9 cellular contexts compared by ENCODE assay signal in genomic region chr4:133146192-133146573, GRCh38. TPM values are rescaled to one million over a fixed set of nuclear protein-coding genes. Genes with fewer than 3 reads are reported as not detected.
DNase-seq lines count a peak whose midpoint lies in the region; ATAC-seq, FAIRE-seq and TF ChIP-seq lines count a peak whose summit lies in the region.
"Had no signal": no experiment of that assay in that cellular context is flagged by ENCODE, and none has a peak within 500 bp of the region (broad histone marks: within the 10 kb centered on the region; RNA-seq: fewer than 3 reads in every experiment).

No MANE protein-coding gene starts in this region.

- intact Hi-C loops in Right ventricle myocardium inferior (cut with DNase I), result no loop called here

- peak overlapping the region; percentile 50 for H3K4me3 ChIP-seq in cardiac muscle cell
- H3K4me3 ChIP-seq in astrocyte of the spinal cord (ENCODE audit: low read depth, low read length), result peak overlapping the region; percentile 65
- H3K4me3 ChIP-seq in tibial nerve, result peak overlapping the region; percentile 41 to 58 (median 50)

- DNase-seq in cardiac muscle cell (ENCODE audit: low read depth in 1 of 2, low spot score in 1 of 2) (no peak), Right ventricle myocardium inferior (ENCODE audit: missing footprints) (no peak), astrocyte of the spinal cord (ENCODE audit: low read depth, low spot score) (no peak), left kidney (ENCODE audit: low read depth, low spot score) (peak; percentile 5), tibial nerve (ENCODE audit: low spot score in 2 of 2) (no peak), urothelium cell line (ENCODE audit: low spot score) (no peak)
- DNase-seq in activated CD8-positive, alpha-beta memory T cell treated with anti-CD3 and anti-CD28 coated beads for 24 hours, result no peak
- DNase-seq: NCI-H2029 had no signal

- H3K27me3 ChIP-seq in cardiac muscle cell, result peaks cover 35% of the 10 kb centered on the region
- H3K27me3 ChIP-seq in tibial nerve, result peaks cover 0 to 31% of the 10 kb centered on the region in 2 donors

- FAIRE-seq in urothelium cell line (lab: Jason Lieb, UNC), result no peak

- H3K36me3 ChIP-seq in cardiac muscle cell, result no peaks in the 10 kb centered on the region
- H3K36me3 ChIP-seq in tibial nerve, result no peaks in the 10 kb centered on the region

- WGBS in tibial nerve, 2 donors, result 4% methylated on average over 6 of the region's 6 CpGs

- no peak for TF ChIP-seq POLR2A in tibial nerve (IDR thresholded peaks at IDR 0.05)

- TF ChIP-seq EP300 in tibial nerve (IDR thresholded peaks at IDR 0.05), result no peak

- TF ChIP-seq CTCF in cardiac muscle cell (IDR thresholded peaks at IDR 0.05; ENCODE audit: low read depth, low read length) (no peak), astrocyte of the spinal cord (IDR thresholded peaks at IDR 0.05; ENCODE audit: low read depth, low read length) (no peak), tibial nerve (IDR thresholded peaks at IDR 0.05) (no peak)

- H3K9me3 ChIP-seq in cardiac muscle cell (ENCODE audit: low read depth) (no peaks in the 10 kb centered on the region), tibial nerve (no peaks in the 10 kb centered on the region)

- H3K4me1 ChIP-seq in cardiac muscle cell (ENCODE audit: low read depth), result peaks cover 6% of the 10 kb centered on the region
- peaks cover 0 to 45% (median 3%) of the 10 kb centered on the region in 4 donors for H3K4me1 ChIP-seq in tibial nerve

- in situ Hi-C loops in astrocyte of the spinal cord (cut with HindIII; ENCODE audit: low sequenced_read_pairs), result no loop called here

- no peak for ATAC-seq in Right ventricle myocardium inferior
- no peak for ATAC-seq in HG03175 (IDR thresholded peaks at IDR 0.05; ENCODE audit: unreplicated experiment)

- no peak overlapping the region for H3K27ac ChIP-seq in cardiac muscle cell
- peak overlapping the region in 3 of 4 donors; percentile 4 to 80 (median 53) for H3K27ac ChIP-seq in tibial nerve

RNA-seq across cellular contexts. Expression of gene PCDH10, which starts 2.9 kb away (rescaled TPM):
- total RNA-seq in cardiac muscle cell, result 1.1 and 3.0 TPM in 2 replicates
- 0.50 and 0.57 TPM in 2 replicates for polyA plus RNA-seq in cardiac muscle cell
- total RNA-seq in Right ventricle myocardium inferior, result 0.03 TPM
- total RNA-seq in tibial nerve, result 10 to 100 TPM in 1 of 4 donors, 1 to 10 TPM in 3; 2.5 to 10.5 (median 3.5) TPM
